In the genomic region with DNA sequence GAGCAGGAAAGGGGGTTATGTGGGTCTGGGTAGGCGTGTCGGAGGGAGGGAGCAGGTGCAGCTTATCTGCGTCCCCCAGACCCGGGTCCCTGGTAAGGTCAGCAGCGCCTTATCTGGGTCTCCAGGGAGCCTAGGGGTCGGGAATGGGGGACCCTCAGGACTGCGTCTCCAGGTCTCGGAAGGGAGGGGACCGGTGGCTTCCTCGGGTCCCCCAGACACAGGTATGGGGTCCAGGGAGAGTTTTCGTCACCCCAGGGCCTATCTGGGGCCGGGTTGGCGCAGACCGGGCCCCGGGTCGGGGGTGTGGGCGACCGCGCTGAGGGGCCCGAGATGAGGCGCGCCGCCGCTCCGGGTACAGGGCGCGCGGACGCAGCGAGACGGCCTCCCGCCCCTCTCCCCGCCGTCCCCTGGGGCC, we compare ENCODE assay signal across 8 cellular contexts. TPM values are rescaled to one million over a fixed set of nuclear protein-coding genes. Genes with fewer than 3 reads are reported as not detected.
A peak's percentile ranks its signal among the peaks of the same experiment; 100 is the strongest.
DNase-seq lines count a peak whose midpoint lies in the region; ATAC-seq and TF ChIP-seq lines count a peak whose summit lies in the region.

No MANE protein-coding gene starts in this region.

- peak overlapping the region; percentile 91 to 95 for H3K27ac Mint-ChIP-seq in T-cell

- intact Hi-C loops in gastrocnemius medialis (cut with DNase I; ENCODE audit: low total_unique reads), result loop anchor here (1.0 to 10.0 kb wide), 5 partner anchors 50 to 692 kb away; a partner anchor contains a TSS

- no peaks in the 10 kb centered on the region for H3K27me3 Mint-ChIP-seq in T-cell

- CTCF ChIA-PET in T-cell (lab: Charles Lee), result no interaction called here

- H3K4me3 ChIP-seq in fibroblast of villous mesenchyme (ENCODE audit: low read depth, low read length), result peak overlapping the region; percentile 85
- H3K4me3 ChIP-seq in gastrocnemius medialis, result peak overlapping the region; percentile 76 to 97 (median 88)

- POLR2A ChIA-PET in T-cell (lab: Charles Lee), result no interaction called here

- no peak for TF ChIP-seq POLR2A in gastrocnemius medialis (IDR thresholded peaks at IDR 0.05)

- peaks cover 55 to 75% of the 10 kb centered on the region in 2 donors for H3K4me1 ChIP-seq in gastrocnemius medialis

- no peaks in the 10 kb centered on the region for H3K27me3 ChIP-seq in gastrocnemius medialis

- in situ Hi-C loops in gastrocnemius medialis (cut with MboI; ENCODE audit: low sequenced_read_pairs in 4 of 4), result loop anchor here in 1 of 4 donors (10.0 kb wide), 1 partner anchor 92 kb away; no protein-coding TSS in a partner anchor

- peak in 3 of 34 experiments; percentile 6 to 18 (median 8) for DNase-seq in T-cell
- DNase-seq in fibroblast of villous mesenchyme (ENCODE audit: low read depth), result no peak
- DNase-seq in gastrocnemius medialis, result no peak
- DNase-seq in iPS-NIHi11 (ENCODE audit: low spot score), result no peak
- DNase-seq in NCI-H345 treated with DMSO at 0.1 percent for 48 hours (lab: John Stamatoyannopoulos, UW; ENCODE audit: unreplicated experiment), result no peak

- H3K9me3 ChIP-seq in gastrocnemius medialis, result no peaks in the 10 kb centered on the region

- H3K36me3 Mint-ChIP-seq in T-cell, result peaks cover 19% of the 10 kb centered on the region

- H3K36me3 ChIP-seq in gastrocnemius medialis, result no peaks in the 10 kb centered on the region

- no peaks in the 10 kb centered on the region for H3K9me3 Mint-ChIP-seq in T-cell

- TF ChIP-seq CTCF in fibroblast of villous mesenchyme (IDR thresholded peaks at IDR 0.05; ENCODE audit: insufficient read depth, low read depth, low read length) (no peak), gastrocnemius medialis (IDR thresholded peaks at IDR 0.05 in 4 of 5, conservative IDR thresholded peaks at IDR 0.05 in 1 of 5) (no peak)

- ATAC-seq in GM18519 (IDR thresholded peaks at IDR 0.05; ENCODE audit: low FRiP score, unreplicated experiment) (peak; percentile 11), HG02642 (IDR thresholded peaks at IDR 0.05; ENCODE audit: poor library complexity, unreplicated experiment) (peak; percentile 19), T-cell (replicated peaks in 1 of 4) (peak in 3 of 4 experiments; percentile 4 to 18 (median 11)), gastrocnemius medialis (peak; percentile 1 to 10), GM19397 (IDR thresholded peaks at IDR 0.05; ENCODE audit: unreplicated experiment) (no peak)

- peaks cover 86 to 89% (median 87%) of the 10 kb centered on the region in 3 donors for H3K4me1 Mint-ChIP-seq in T-cell

- peak overlapping the region; percentile 87 to 97 (median 94) for H3K27ac ChIP-seq in gastrocnemius medialis

- peak overlapping the region; percentile 93 to 96 (median 94) for H3K4me3 Mint-ChIP-seq in T-cell

RNA-seq across cellular contexts. Expression of a gene that starts 0.3 kb away (rescaled TPM):
- total RNA-seq in T-cell (10 to 100 TPM; 12.6 to 18.2 (median 16.3) TPM), fibroblast of villous mesenchyme (3.9 and 4.3 TPM in 2 replicates), gastrocnemius medialis (1 to 10 TPM; 1.4 to 6.5 (median 5.8) TPM)

RNA-seq across cellular contexts. Expression of a gene that starts 0.5 kb away (rescaled TPM):
- total RNA-seq in T-cell (10 to 100 TPM; 13.2 to 20.6 (median 17.7) TPM), fibroblast of villous mesenchyme (43.2 and 50.1 TPM in 2 replicates), gastrocnemius medialis (10 to 100 TPM; 15.3 to 20.7 (median 18.4) TPM)
